8 cellular contexts compared by ENCODE assay signal in genomic region chr2:950627-950992, GRCh38. TPM values are rescaled to one million over a fixed set of nuclear protein-coding genes. Genes with fewer than 3 reads are reported as not detected.
DNase-seq lines count a peak whose midpoint lies in the region; ATAC-seq and TF ChIP-seq lines count a peak whose summit lies in the region.

Gene SNTG2, plus strand, starts transcription at chr2:950849. Its CDS starts 148 bp downstream, at chr2:950997.

- peaks cover 13% of the 10 kb centered on the region for H3K4me1 ChIP-seq in mesenchymal stem cell (ENCODE audit: control insufficient read depth, insufficient read depth, low read depth, low read length)

- no peak within 1 kb of the TSS for H3K18ac ChIP-seq in mesenchymal stem cell (ENCODE audit: low read depth in 1 of 2, low read length in 2 of 2)

- no peaks in the 10 kb centered on the region for H3K9me3 ChIP-seq in mesenchymal stem cell (ENCODE audit: control insufficient read depth, low read length)

- peak within 1 kb of the TSS; percentile 61 for H3K4me3 Mint-ChIP-seq in central memory CD8-positive, alpha-beta T cell

- H2BK120ac ChIP-seq in mesenchymal stem cell (ENCODE audit: low read depth, low read length): no peak within 1 kb of the TSS

- H3K27ac Mint-ChIP-seq in central memory CD8-positive, alpha-beta T cell (ENCODE audit: low read depth): no peak within 1 kb of the TSS

- no peak within 1 kb of the TSS for H3K4ac ChIP-seq in mesenchymal stem cell (ENCODE audit: low read depth in 1 of 2, low read length in 2 of 2)

- H3K36me3 ChIP-seq in mesenchymal stem cell (ENCODE audit: control insufficient read depth in 1 of 2, insufficient read depth in 2 of 2, low read depth in 1 of 2, low read length in 2 of 2): no peaks in the 10 kb centered on the region

- peaks cover 13 to 69% of the 10 kb centered on the region in 2 experiments for H3K27me3 ChIP-seq in mesenchymal stem cell (ENCODE audit: control insufficient read depth in 1 of 2, insufficient read depth in 1 of 2, low read length in 2 of 2)

- peak within 1 kb of the TSS; percentile 63 for H3K4me2 ChIP-seq in mesenchymal stem cell (ENCODE audit: low read length, poor library complexity, severe bottlenecking)

- no peak within 1 kb of the TSS for H3K27ac ChIP-seq in mesenchymal stem cell (ENCODE audit: low read length, poor library complexity, severe bottlenecking)

- ATAC-seq in central memory CD8-positive, alpha-beta T cell (replicated peaks; ENCODE audit: extremely low read depth, poor library complexity, severe bottlenecking): peak; percentile 48

- H3K4me1 Mint-ChIP-seq in central memory CD8-positive, alpha-beta T cell: peaks cover 17% of the 10 kb centered on the region

- H3K27me3 Mint-ChIP-seq in central memory CD8-positive, alpha-beta T cell: peaks cover 48% of the 10 kb centered on the region

- no peak within 1 kb of the TSS for H2BK12ac ChIP-seq in mesenchymal stem cell (ENCODE audit: low read length in 2 of 2)

- no peak for TF ChIP-seq CTCF in WI38 (IDR thresholded peaks at IDR 0.05; ENCODE audit: low read depth, low read length)

- no peaks in the 10 kb centered on the region for H3K9me3 Mint-ChIP-seq in central memory CD8-positive, alpha-beta T cell

- H3K23ac ChIP-seq in mesenchymal stem cell (ENCODE audit: low read length in 2 of 2): no peak within 1 kb of the TSS

- H3K79me1 ChIP-seq in mesenchymal stem cell (replicated peaks; ENCODE audit: low read length, poor library complexity, severe bottlenecking): no peaks in the 10 kb centered on the region

- H2BK15ac ChIP-seq in mesenchymal stem cell (ENCODE audit: low read depth, poor library complexity, severe bottlenecking): no peak within 1 kb of the TSS

- H3K14ac ChIP-seq in mesenchymal stem cell (ENCODE audit: low read length in 2 of 2): no peak within 1 kb of the TSS

- no peak within 1 kb of the TSS for H2AFZ ChIP-seq in mesenchymal stem cell (ENCODE audit: low read depth, low read length)

- no peaks in the 10 kb centered on the region for H3K36me3 Mint-ChIP-seq in central memory CD8-positive, alpha-beta T cell (ENCODE audit: insufficient read depth)

- H3K4me3 ChIP-seq in WI38 (ENCODE audit: low read depth, low read length) (peak within 1 kb of the TSS; percentile 44), mesenchymal stem cell (ENCODE audit: insufficient read depth in 1 of 2, low read depth in 1 of 2, low read length in 2 of 2) (peak within 1 kb of the TSS; percentile 66 to 69)

- H3K9ac ChIP-seq in mesenchymal stem cell (ENCODE audit: low read length): peak within 1 kb of the TSS; percentile 32

- H2AK5ac ChIP-seq in mesenchymal stem cell (ENCODE audit: low read length, severe bottlenecking): no peak within 1 kb of the TSS

- under 1% methylated on average over 28 of the region's 51 CpGs for WGBS in mesenchymal stem cell

- DNase-seq in NCI-H187 (lab: John Stamatoyannopoulos, UW) (peak; percentile 62 to 67), NCI-H187 treated with DMSO at 0.1 percent for 48 hours (lab: John Stamatoyannopoulos, UW) (no peak), mesenchymal stem cell (no peak), DMS53 treated with DMSO at 0.1 percent for 48 hours (lab: John Stamatoyannopoulos, UW; ENCODE audit: unreplicated experiment) (no peak), HT-29 (ENCODE audit: low spot score) (no peak)
- DNase-seq in central memory CD8-positive, alpha-beta T cell (ENCODE audit: low spot score in 2 of 2): no peak
- peak; percentile 27 for DNase-seq in stimulated activated naive CD4-positive, alpha-beta T cell treated with Interleukin-2 at 50 U/mL for 16 hours (lab: John Stamatoyannopoulos, UW)

- H4K91ac ChIP-seq in mesenchymal stem cell (ENCODE audit: low read length): no peak within 1 kb of the TSS

- H2BK5ac ChIP-seq in mesenchymal stem cell (ENCODE audit: low read depth, low read length, poor library complexity, severe bottlenecking): no peak within 1 kb of the TSS

- no peak within 1 kb of the TSS for H4K8ac ChIP-seq in mesenchymal stem cell (ENCODE audit: low read length)

RNA-seq across cellular contexts. Expression of gene SNTG2, which starts in this region (rescaled TPM):
- polyA plus RNA-seq in mesenchymal stem cell (2013, experiment 1 of 2): 0.15 TPM
- polyA plus RNA-seq in mesenchymal stem cell (2013, experiment 2 of 2): 0.08 TPM
- not detected in 2 replicates for total RNA-seq in HT-29 (2014; rRNA removed; shearing (Covaris generic))

Comparison
In these comparisons a context has a peak if more than half of its experiments do, and no peak if none do; other contexts are left out.
1. DNase-seq: peak in NCI-H187 (2 of 2) and stimulated activated naive CD4-positive, alpha-beta T cell treated with Interleukin-2 at 50 U/mL for 16 hours (single experiment); none in NCI-H187 treated with DMSO at 0.1 percent for 48 hours (single experiment), central memory CD8-positive, alpha-beta T cell (0 of 2), mesenchymal stem cell (single experiment), DMS53 treated with DMSO at 0.1 percent for 48 hours (single experiment) and HT-29 (single experiment).